In genomic region chrX:45850197-45850774, GRCh38 we compare ENCODE assay signal across 8 cellular contexts.
DNase-seq lines count a peak whose midpoint lies in the region; ATAC-seq and TF ChIP-seq lines count a peak whose summit lies in the region.

No MANE protein-coding gene starts in this region.

- H3K36me3 Mint-ChIP-seq in stimulated activated memory B cell treated with anti-CD40 and anti-IgM and Interleukin-4, amounts not matched to agents 10 μg/mL and 1 μg/mL and 100 μg/mL, for 72 hours, result no peaks in the 10 kb centered on the region

- CTCF ChIA-PET in PC-9 (lab: Charles Lee), result no interaction called here

- intact Hi-C loops in PC-9 (cut with micrococcal nuclease; ENCODE audit: unreplicated experiment), result loop anchor here (2.0 kb wide), 2 partner anchors 359 to 411 kb away; no protein-coding TSS in a partner anchor

- H2AFZ ChIP-seq in DND-41 (ENCODE audit: low read depth, low read length) (peak overlapping the region; percentile 82), PC-9 (no peak overlapping the region)

- H3K4me3 ChIP-seq in DND-41 (ENCODE audit: low read depth in 1 of 2, low read length in 2 of 2) (peak overlapping the region; percentile 62 to 95), PC-9 (peak overlapping the region; percentile 69)

- H3K27me3 ChIP-seq in DND-41 (ENCODE audit: insufficient read depth, low read length, poor library complexity), result no peaks in the 10 kb centered on the region
- H3K27me3 ChIP-seq in PC-9 (ENCODE audit: insufficient read depth, low read depth), result no peaks in the 10 kb centered on the region

- peak overlapping the region; percentile 75 for H3K27ac ChIP-seq in DND-41 (ENCODE audit: low read length)
- peak overlapping the region; percentile 92 for H3K27ac ChIP-seq in PC-9

- H3K9me3 ChIP-seq in DND-41 (ENCODE audit: insufficient read depth, low read length, severe bottlenecking) (no peaks in the 10 kb centered on the region), PC-9 (ENCODE audit: insufficient read depth, low read depth) (no peaks in the 10 kb centered on the region)

- TF ChIP-seq CTCF in DND-41 (IDR thresholded peaks at IDR 0.05; ENCODE audit: borderline replicate concordance, extremely low read depth, low read length, poor library complexity, severe bottlenecking) (no peak), PC-9 (conservative IDR thresholded peaks at IDR 0.05) (no peak)

- peaks cover 4% of the 10 kb centered on the region for H3F3A ChIP-seq in PC-9 (ENCODE audit: insufficient read depth, low read depth)

- peaks cover 27% of the 10 kb centered on the region for H3K36me3 ChIP-seq in DND-41 (ENCODE audit: insufficient read depth, low read length)
- H3K36me3 ChIP-seq in PC-9 (ENCODE audit: low read depth), result 0 out of 2 replicates have a peak, but pooled peaks cover 10% of the 10 kb centered on the region

- no peaks in the 10 kb centered on the region for H4K20me1 ChIP-seq in DND-41 (ENCODE audit: insufficient read depth, low read length)
- H4K20me1 ChIP-seq in PC-9 (ENCODE audit: insufficient read depth), result no peaks in the 10 kb centered on the region

- H3K27ac Mint-ChIP-seq in stimulated activated memory B cell treated with anti-CD40 and anti-IgM and Interleukin-4, amounts not matched to agents 10 μg/mL and 1 μg/mL and 100 μg/mL, for 72 hours, result no peak overlapping the region

- ATAC-seq in DND-41 (ENCODE audit: insufficient read depth, low read depth) (peak; percentile 33), GM19395 (IDR thresholded peaks at IDR 0.05; ENCODE audit: unreplicated experiment) (no peak)
- ATAC-seq in stimulated activated memory B cell treated with anti-CD40 and anti-IgM and Interleukin-4, amounts not matched to agents 10 μg/mL and 1 μg/mL and 100 μg/mL, for 72 hours, result no peak

- H3K9ac ChIP-seq in DND-41 (ENCODE audit: low read depth, low read length), result peak overlapping the region; percentile 67

- peaks cover 37% of the 10 kb centered on the region for H3K4me1 ChIP-seq in DND-41 (ENCODE audit: insufficient read depth, low read length)
- peaks cover 31% of the 10 kb centered on the region; the same call in 1 of the 2 replicates for H3K4me1 ChIP-seq in PC-9 (replicated peaks; ENCODE audit: insufficient read depth)

- peak overlapping the region; percentile 82 for H3K4me3 Mint-ChIP-seq in stimulated activated memory B cell treated with anti-CD40 and anti-IgM and Interleukin-4, amounts not matched to agents 10 μg/mL and 1 μg/mL and 100 μg/mL, for 72 hours

- POLR2A ChIA-PET in PC-9 (lab: Charles Lee; ENCODE audit: unreplicated experiment), result interaction anchor here (0.6 kb wide), 3 partner anchors 411 to 1511 kb away, joined by 3 to 4 read pairs (median 3); no protein-coding TSS in a partner anchor

- H3K27me3 Mint-ChIP-seq in stimulated activated memory B cell treated with anti-CD40 and anti-IgM and Interleukin-4, amounts not matched to agents 10 μg/mL and 1 μg/mL and 100 μg/mL, for 72 hours, result peaks cover 34% of the 10 kb centered on the region

- no TSS peak for BruUV-seq in PC-9 (replicated peaks; lab: Mats Ljungman, UMichigan)

- peak; percentile 39 for DNase-seq in DND-41
- peak in 1 of 2 experiments; percentile 5 for DNase-seq in PC-9
- DNase-seq in astrocyte of the hippocampus (ENCODE audit: low read depth, low spot score), result peak; percentile 58
- DNase-seq in left kidney (ENCODE audit: low read depth, low spot score), result peak; percentile 21
- no peak for DNase-seq in NCI-H1436 treated with DMSO at 0.1 percent for 48 hours (lab: John Stamatoyannopoulos, UW)
- no peak for DNase-seq in NCI-H226

- H3K9me3 Mint-ChIP-seq in stimulated activated memory B cell treated with anti-CD40 and anti-IgM and Interleukin-4, amounts not matched to agents 10 μg/mL and 1 μg/mL and 100 μg/mL, for 72 hours, result no peaks in the 10 kb centered on the region

- H3K9me2 ChIP-seq in PC-9 (ENCODE audit: insufficient read depth), result no peaks in the 10 kb centered on the region

- H3K79me2 ChIP-seq in DND-41 (ENCODE audit: insufficient read depth, low read length) (peaks cover 37% of the 10 kb centered on the region), PC-9 (ENCODE audit: low read depth) (peaks cover 51% of the 10 kb centered on the region)

- H3K4me2 ChIP-seq in DND-41 (ENCODE audit: insufficient read depth, low read length) (peak overlapping the region; percentile 82), PC-9 (peak overlapping the region; percentile 72)

- peaks cover 15% of the 10 kb centered on the region for H3K4me1 Mint-ChIP-seq in stimulated activated memory B cell treated with anti-CD40 and anti-IgM and Interleukin-4, amounts not matched to agents 10 μg/mL and 1 μg/mL and 100 μg/mL, for 72 hours

Comparison
In these comparisons a context has a peak if more than half of its experiments do, and no peak if none do; other contexts are left out.
1. DNase-seq: peak in DND-41 (single experiment), astrocyte of the hippocampus (single experiment) and left kidney (single experiment); none in NCI-H1436 treated with DMSO at 0.1 percent for 48 hours (single experiment) and NCI-H226 (single experiment).